In the genomic region with DNA sequence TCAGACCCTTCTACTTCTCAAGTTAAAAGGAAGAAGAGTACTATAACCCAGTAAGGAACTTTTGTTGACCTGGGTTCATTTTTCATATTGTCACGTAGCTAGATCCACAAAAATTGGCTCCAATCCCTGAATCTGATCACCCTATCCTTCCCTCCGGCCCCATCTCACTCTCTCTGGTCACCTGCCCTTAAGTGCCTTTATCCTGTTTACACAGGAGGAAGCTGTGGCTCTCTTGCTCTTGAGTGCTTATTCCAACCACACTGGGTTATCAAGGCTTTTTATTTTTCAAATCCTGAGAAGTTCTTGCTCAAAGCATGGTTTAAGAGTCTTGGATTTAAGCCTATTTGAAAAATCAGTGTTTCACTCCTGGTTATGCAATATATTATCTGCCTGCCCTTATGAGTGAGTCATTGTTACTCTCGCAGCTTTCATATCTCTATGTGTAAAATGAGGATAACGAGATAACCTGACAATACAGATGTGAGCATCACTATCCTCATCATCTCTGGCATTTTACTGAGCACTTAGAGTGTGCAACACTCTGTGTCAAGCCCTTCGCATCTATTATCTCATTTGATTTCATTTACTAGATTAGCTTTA, we compare ENCODE assay signal across 15 cellular contexts.
DNase-seq lines count a peak whose midpoint lies in the region; ATAC-seq and TF ChIP-seq lines count a peak whose summit lies in the region.
"Had no signal": no experiment of that assay in that cellular context is flagged by ENCODE, and none has a peak within 500 bp of the region (broad histone marks: within the 10 kb centered on the region; RNA-seq: fewer than 3 reads in every experiment).

No MANE protein-coding gene starts in this region.

- H3K36me3 Mint-ChIP-seq in activated CD8-positive, alpha-beta T cell treated with anti-CD3 and anti-CD28 coated beads for 36 hours (ENCODE audit: low read depth) = no peaks in the 10 kb centered on the region

- peaks cover 4% of the 10 kb centered on the region for H3K9me3 Mint-ChIP-seq in activated CD8-positive, alpha-beta T cell treated with anti-CD3 and anti-CD28 coated beads for 36 hours
- H3K9me3 Mint-ChIP-seq: activated CD4-positive, alpha-beta T cell treated with anti-CD3 and anti-CD28 coated beads, Interleukin-2, amount 10 ng/mL, durations not matched to agents 7 days and 5 days; activated T-helper 1 cell treated with anti-CD3 and anti-CD28 coated beads, Interleukin-12 subunit alpha, Interleukin-12 subunit beta, Interleukin-2, Interleukin-4 antibody, amounts not matched to agents 30 ng/mL and 10 ng/mL and 1 ng/mL, durations not matched to agents 14 hours and 24 hours and 36 hours had no signal

- H3K27ac ChIP-seq in 22Rv1 = peak overlapping the region; percentile 42; the same call in 1 of the 2 replicates

- intact Hi-C loops in activated CD8-positive, alpha-beta T cell treated with anti-CD3 and anti-CD28 coated beads for 36 hours (cut with micrococcal nuclease) = no loop called here

- no peaks in the 10 kb centered on the region for H3K4me1 Mint-ChIP-seq in activated CD8-positive, alpha-beta T cell treated with anti-CD3 and anti-CD28 coated beads for 36 hours (ENCODE audit: low read depth)
- H3K4me1 Mint-ChIP-seq: activated CD4-positive, alpha-beta T cell treated with anti-CD3 and anti-CD28 coated beads, Interleukin-2, amount 10 ng/mL, durations not matched to agents 7 days and 5 days had no signal

- H3K27ac Mint-ChIP-seq in activated CD8-positive, alpha-beta T cell treated with anti-CD3 and anti-CD28 coated beads for 36 hours = no peak overlapping the region
- H3K27ac Mint-ChIP-seq: activated CD4-positive, alpha-beta T cell treated with anti-CD3 and anti-CD28 coated beads, Interleukin-2, amount 10 ng/mL, durations not matched to agents 7 days and 5 days; activated T-helper 1 cell treated with anti-CD3 and anti-CD28 coated beads, Interleukin-12 subunit alpha, Interleukin-12 subunit beta, Interleukin-2, Interleukin-4 antibody, amounts not matched to agents 30 ng/mL and 10 ng/mL and 1 ng/mL, durations not matched to agents 14 hours and 24 hours and 36 hours had no signal

- H3K27me3 Mint-ChIP-seq in activated CD8-positive, alpha-beta T cell treated with anti-CD3 and anti-CD28 coated beads for 36 hours = no peaks in the 10 kb centered on the region
- H3K27me3 Mint-ChIP-seq: activated CD4-positive, alpha-beta T cell treated with anti-CD3 and anti-CD28 coated beads, Interleukin-2, amount 10 ng/mL, durations not matched to agents 7 days and 5 days had no signal

- CTCF ChIA-PET in activated CD8-positive, alpha-beta T cell treated with anti-CD3 and anti-CD28 coated beads for 36 hours (lab: Charles Lee) = no interaction called here

- POLR2A ChIA-PET in activated CD8-positive, alpha-beta T cell treated with anti-CD3 and anti-CD28 coated beads for 36 hours (lab: Charles Lee) = no interaction called here

- TF ChIP-seq CTCF in 22Rv1 (IDR thresholded peaks at IDR 0.05) = no peak
- TF ChIP-seq CTCF in activated CD8-positive, alpha-beta T cell treated with anti-CD3 and anti-CD28 coated beads for 36 hours (IDR thresholded peaks at IDR 0.05) = no peak

- DNase-seq in HT1080 (ENCODE audit: low read depth) = peak; percentile 10
- peak; percentile 15 for DNase-seq in RPMI7951 (ENCODE audit: low read depth)
- peak; percentile 17 for DNase-seq in inferior parietal cortex (ENCODE audit: extremely low spot score)
- no peak for DNase-seq in activated CD8-positive, alpha-beta T cell treated with anti-CD3 and anti-CD28 coated beads for 36 hours
- no peak for DNase-seq in NCI-H526 treated with DMSO at 0.1 percent for 48 hours (lab: John Stamatoyannopoulos, UW)
- DNase-seq in iPS-NIHi11 (ENCODE audit: low spot score) = no peak
- DNase-seq: activated CD4-positive, alpha-beta T cell treated with anti-CD3 and anti-CD28 coated beads, Interleukin-2, amount 10 ng/mL, durations not matched to agents 7 days and 5 days; AML-193; glutamatergic neuron; kidney glomerular epithelial cell; retina; stimulated activated CD4-positive, alpha-beta T cell treated with anti-CD3 and anti-CD28 coated beads, Interleukin-2, amount 100 ng/mL, for 48 hours had no signal

- ATAC-seq in activated CD8-positive, alpha-beta T cell treated with anti-CD3 and anti-CD28 coated beads for 36 hours = no peak
- no peak for ATAC-seq in GM21360 (IDR thresholded peaks at IDR 0.05; ENCODE audit: unreplicated experiment)

- H3K4me3 Mint-ChIP-seq in activated CD8-positive, alpha-beta T cell treated with anti-CD3 and anti-CD28 coated beads for 36 hours = no peak overlapping the region
- H3K4me3 Mint-ChIP-seq: activated CD4-positive, alpha-beta T cell treated with anti-CD3 and anti-CD28 coated beads, Interleukin-2, amount 10 ng/mL, durations not matched to agents 7 days and 5 days; activated T-helper 1 cell treated with anti-CD3 and anti-CD28 coated beads, Interleukin-12 subunit alpha, Interleukin-12 subunit beta, Interleukin-2, Interleukin-4 antibody, amounts not matched to agents 30 ng/mL and 10 ng/mL and 1 ng/mL, durations not matched to agents 14 hours and 24 hours and 36 hours had no signal

Comparison
In these comparisons a context has a peak if more than half of its experiments do, and no peak if none do; other contexts are left out.
1. DNase-seq: peak in HT1080 (single experiment), RPMI7951 (single experiment) and inferior parietal cortex (single experiment); none in activated CD8-positive, alpha-beta T cell treated with anti-CD3 and anti-CD28 coated beads for 36 hours (single experiment), NCI-H526 treated with DMSO at 0.1 percent for 48 hours (single experiment) and iPS-NIHi11 (single experiment).